Comparison of ENCODE assay signal across 13 cellular contexts in the genomic region with DNA sequence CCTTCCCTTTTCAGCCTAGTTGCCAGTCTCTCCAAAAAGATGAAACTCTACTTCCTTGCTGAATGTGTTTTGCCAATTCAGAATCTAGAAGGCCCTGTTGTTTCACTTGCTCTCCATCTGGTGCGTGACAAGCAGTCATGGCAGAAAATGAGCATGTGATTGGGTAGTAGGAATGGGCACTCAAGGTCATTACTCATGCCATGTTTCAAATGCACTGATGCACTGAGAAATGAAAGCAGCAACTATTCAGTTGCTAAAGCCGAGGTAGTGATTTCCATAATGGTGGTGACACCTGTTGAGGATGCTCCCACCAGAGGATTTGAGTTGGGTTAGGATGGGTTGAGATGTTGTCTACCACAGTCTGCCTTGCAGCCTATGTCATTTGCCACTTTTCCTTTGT. TPM values are rescaled to one million over a fixed set of nuclear protein-coding genes. Genes with fewer than 3 reads are reported as not detected.
DNase-seq lines count a peak whose midpoint lies in the region; ATAC-seq and FAIRE-seq lines count a peak whose summit lies in the region.
"Had no signal": no experiment of that assay in that cellular context is flagged by ENCODE, and none has a peak within 500 bp of the region (broad histone marks: within the 10 kb centered on the region; RNA-seq: fewer than 3 reads in every experiment).

No MANE protein-coding gene starts in this region.

- ATAC-seq in GM18867 (IDR thresholded peaks at IDR 0.05; ENCODE audit: unreplicated experiment) (peak; percentile 45), GM21576 (IDR thresholded peaks at IDR 0.05; ENCODE audit: unreplicated experiment) (peak; percentile 35), HG03342 (IDR thresholded peaks at IDR 0.05; ENCODE audit: unreplicated experiment) (peak; percentile 45)
- ATAC-seq: HepG2; natural killer cell treated with Interleukin-12 subunit alpha and Interleukin-12 subunit beta and Interleukin-15 and Interleukin-18, amount 100 ng/mL, for 72 hours; Right ventricle myocardium inferior had no signal

- no peak for DNase-seq in G401 (ENCODE audit: low spot score)
- DNase-seq in stimulated activated CD4-positive, alpha-beta T cell treated with anti-CD3 and anti-CD28 coated beads, Interleukin-2, amount 100 ng/mL, for 48 hours, result no peak
- DNase-seq in HTR-8/SVneo (ENCODE audit: insufficient read length, low spot score), result no peak
- no peak for DNase-seq in UCSD-AML1 (lab: John Stamatoyannopoulos, UW; ENCODE audit: unreplicated experiment)
- DNase-seq: activated CD4-positive, alpha-beta T cell treated with anti-CD3 and anti-CD28 coated beads, Interleukin-2, amount 10 ng/mL, durations not matched to agents 7 days and 5 days; amniotic stem cell had no signal

- FAIRE-seq in islet of Langerhans (lab: Jason Lieb, UNC) (peak; percentile 77), HTR-8/SVneo (lab: Jason Lieb, UNC) (no peak)
- FAIRE-seq: HepG2 had no signal

- in situ Hi-C loops in G401 (cut with HindIII; ENCODE audit: low sequenced_read_pairs), result no loop called here

RNA-seq across cellular contexts. Expression of a gene that starts 12.7 kb away (rescaled TPM):
- 7.4 and 33.8 TPM in 2 replicates for total RNA-seq in G401 (2014; rRNA removed; shearing (Covaris generic))
